21 cellular contexts compared by ENCODE assay signal in genomic region chr3:158470944-158471638, GRCh38.
DNase-seq lines count a peak whose midpoint lies in the region; ATAC-seq, FAIRE-seq and TF ChIP-seq lines count a peak whose summit lies in the region.
"Had no signal": no experiment of that assay in that cellular context is flagged by ENCODE, and none has a peak within 500 bp of the region (broad histone marks: within the 10 kb centered on the region; RNA-seq: fewer than 3 reads in every experiment).

No MANE protein-coding gene starts in this region.

- no peaks in the 10 kb centered on the region for H3K4me1 ChIP-seq in left lung

- H3K27me3 ChIP-seq in MG63 (no peaks in the 10 kb centered on the region), left lung (no peaks in the 10 kb centered on the region)
- H3K27me3 ChIP-seq: cardiac muscle cell, esophagus squamous epithelium had no signal

- H3K36me3 ChIP-seq in MG63 = no peaks in the 10 kb centered on the region
- no peaks in the 10 kb centered on the region for H3K36me3 ChIP-seq in left lung
- H3K36me3 ChIP-seq: cardiac muscle cell, esophagus squamous epithelium had no signal

- H3K4me3 ChIP-seq in MG63 = no peak overlapping the region
- no peak overlapping the region for H3K4me3 ChIP-seq in left lung
- H3K4me3 ChIP-seq: cardiac muscle cell, esophagus squamous epithelium had no signal

- intact Hi-C loops in left lung (cut with DNase I) = no loop called here

- ATAC-seq in left lung = peak; percentile 25
- ATAC-seq: activated T-cell treated with anti-CD3 and anti-CD28 coated beads, Interleukin-2, amount 50 U/mL, for 72 hours had no signal

- FAIRE-seq in urothelium cell line (lab: Jason Lieb, UNC) = no peak

- peak overlapping the region in 1 of 2 donors; percentile 23 for H3K27ac ChIP-seq in left lung
- H3K27ac ChIP-seq: cardiac muscle cell, esophagus squamous epithelium, HL-60 had no signal

- no peak for TF ChIP-seq CTCF in left lung (IDR thresholded peaks at IDR 0.05)

- DNase-seq in AG20443 (ENCODE audit: low spot score) (peak; percentile 7), MG63 (peak; percentile 53), dermis blood vessel endothelial cell (peak; percentile 1), left lung (no peak), urothelium cell line (ENCODE audit: low spot score) (no peak), NCI-H2081 treated with DMSO at 0.1 percent for 48 hours (lab: John Stamatoyannopoulos, UW) (no peak), NCI-H2107 (lab: John Stamatoyannopoulos, UW) (no peak)
- DNase-seq in activated CD8-positive, alpha-beta memory T cell treated with anti-CD3 and anti-CD28 coated beads, Interleukin-2, amount 50 U/mL, for 4 hours = no peak
- DNase-seq: activated CD4-positive, alpha-beta memory T cell treated with anti-CD3 and anti-CD28 coated beads, Interleukin-2, amount 10 ng/mL, durations not matched to agents 7 days and 5 days; activated T-cell treated with anti-CD3 and anti-CD28 coated beads, Interleukin-2, amount 50 U/mL, for 72 hours; esophagus squamous epithelium; GF-D8; KG1; left cardiac atrium; NCI-H1092 treated with DMSO at 0.1 percent for 48 hours; NCI-H2171 treated with DMSO at 0.1 percent for 48 hours; NK-92 treated with Interleukin-12 subunit alpha and Interleukin-12 subunit beta, amount 100 ng/mL, for 24 hours; retina; T-helper 1 cell had no signal

- H3K9me3 ChIP-seq in MG63 (no peaks in the 10 kb centered on the region), left lung (peaks cover 0 to 2% of the 10 kb centered on the region in 2 donors)
- H3K9me3 ChIP-seq: esophagus squamous epithelium had no signal

Comparison
In these comparisons a context has a peak if more than half of its experiments do, and no peak if none do; other contexts are left out.
1. DNase-seq: peak in AG20443 (single experiment), MG63 (single experiment) and dermis blood vessel endothelial cell (single experiment); none in left lung (0 of 2), activated CD8-positive, alpha-beta memory T cell treated with anti-CD3 and anti-CD28 coated beads, Interleukin-2, amount 50 U/mL, for 4 hours (single experiment), urothelium cell line (single experiment), NCI-H2081 treated with DMSO at 0.1 percent for 48 hours (single experiment) and NCI-H2107 (single experiment).